In the genomic region with DNA sequence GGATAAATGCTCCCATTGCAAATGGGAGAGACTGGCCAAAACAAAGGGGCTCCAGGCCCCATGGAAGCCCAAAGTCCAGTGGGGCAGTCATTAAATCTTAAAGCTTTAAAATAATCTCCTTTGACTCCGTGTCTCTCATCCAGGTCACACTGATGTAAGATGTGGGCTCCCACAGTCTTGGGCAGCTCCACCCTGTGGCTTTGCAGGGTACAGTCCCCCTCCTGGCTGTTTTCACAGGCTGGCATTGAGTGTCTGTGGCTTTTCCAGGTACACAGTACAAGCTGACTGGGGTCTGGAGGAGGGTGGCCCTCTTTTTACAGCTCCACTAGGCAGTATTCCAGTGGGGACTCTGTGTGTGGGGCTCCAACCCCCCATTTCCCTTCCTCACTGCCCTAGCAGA, we compare ENCODE assay signal across 10 cellular contexts. TPM values are rescaled to one million over a fixed set of nuclear protein-coding genes. Genes with fewer than 3 reads are reported as not detected.
DNase-seq lines count a peak whose midpoint lies in the region; ATAC-seq and TF ChIP-seq lines count a peak whose summit lies in the region.
"Had no signal": no experiment of that assay in that cellular context is flagged by ENCODE, and none has a peak within 500 bp of the region (broad histone marks: within the 10 kb centered on the region; RNA-seq: fewer than 3 reads in every experiment).

No MANE protein-coding gene starts in this region.

- POLR2A ChIA-PET in HCT116 (lab: Charles Lee) = no interaction called here
- POLR2A ChIA-PET in activated CD4-positive, alpha-beta memory T cell treated with anti-CD3 and anti-CD28 coated beads, Interleukin-2, amount 10 ng/mL, durations not matched to agents 7 days and 5 days (lab: Charles Lee) = interaction anchor here (0.6 kb wide), 1 partner anchor 18 kb away, joined by 3 read pairs; no protein-coding TSS in a partner anchor

- no peak for TF ChIP-seq RAD21 in HCT116 (IDR thresholded peaks at IDR 0.05; ENCODE audit: low read depth)

- no peak overlapping the region for H3K9ac ChIP-seq in HCT116 (ENCODE audit: low read length)

- ATAC-seq in HCT116 = peak; percentile 79
- ATAC-seq in esophagus mucosa = no peak

- TF ChIP-seq POLR2A in HCT116 (IDR thresholded peaks at IDR 0.05; ENCODE audit: borderline replicate concordance, extremely low read depth, insufficient read depth, insufficient read length) = no peak

- RAD21 ChIA-PET in HCT116 (lab: Charles Lee; ENCODE audit: low non-redundant PET in 1 of 2, low total read pairs in 2 of 2, uncharacterized antibody in 2 of 2, unreplicated experiment in 2 of 2) = no interaction called here

- H3K4me3 ChIP-seq in GM06990 (replicated peaks; ENCODE audit: low read depth, low read length) (no peak overlapping the region), HCT116 (replicated peaks in 1 of 2; ENCODE audit: low read depth in 1 of 2, low read length in 2 of 2) (no peak overlapping the region)

- DNase-seq in GM06990 (ENCODE audit: extremely low read depth, insufficient read length) = no peak
- DNase-seq in HCT116 (ENCODE audit: low read depth, low spot score) = no peak
- peak; percentile 44 for DNase-seq in activated CD4-positive, alpha-beta memory T cell treated with anti-CD3 and anti-CD28 coated beads, Interleukin-2, amount 10 ng/mL, durations not matched to agents 7 days and 5 days
- peak; percentile 33 for DNase-seq in left kidney (ENCODE audit: low read depth, low spot score)
- no peak for DNase-seq in NCI-H446 (lab: John Stamatoyannopoulos, UW)
- no peak for DNase-seq in medulla oblongata (ENCODE audit: extremely low spot score)
- DNase-seq: NCI-H2227 treated with DMSO at 0.1 percent for 48 hours had no signal

- BruUV-seq in HCT116 (replicated peaks; lab: Mats Ljungman, UMichigan) = no TSS peak

- no peaks in the 10 kb centered on the region for H4K20me1 ChIP-seq in HCT116 (ENCODE audit: insufficient read depth)

- no peaks in the 10 kb centered on the region for H3K9me3 ChIP-seq in HCT116 (ENCODE audit: control insufficient read depth in 1 of 2, insufficient read depth in 1 of 2, low read depth in 1 of 2, low read length in 2 of 2)
- H3K9me3 ChIP-seq: Caco-2 had no signal

- TF ChIP-seq CTCF in GM06990 (IDR thresholded peaks at IDR 0.05; ENCODE audit: insufficient read depth, low read length, poor library complexity, severe bottlenecking) (peak; percentile 22), HCT116 (IDR thresholded peaks at IDR 0.05 in 2 of 3, conservative IDR thresholded peaks at IDR 0.05 in 1 of 3; ENCODE audit: borderline replicate concordance in 1 of 3, insufficient read depth in 1 of 3, low read depth in 2 of 3, low read length in 2 of 3) (peak in 2 of 3 experiments; percentile 41 to 44; a peak in 3 of 6 replicates)

- peaks cover 0 to 4% of the 10 kb centered on the region in 2 experiments; a peak in 1 of 4 replicates for H3K4me1 ChIP-seq in HCT116 (ENCODE audit: control insufficient read depth in 1 of 2, insufficient read depth in 2 of 2, low read length in 2 of 2)

- CTCF ChIA-PET in HCT116 (lab: Charles Lee) = no interaction called here
- CTCF ChIA-PET in activated CD4-positive, alpha-beta memory T cell treated with anti-CD3 and anti-CD28 coated beads, Interleukin-2, amount 10 ng/mL, durations not matched to agents 7 days and 5 days (lab: Charles Lee) = interaction anchor here (0.6 to 1.0 kb wide), 2 partner anchors 12 to 44 kb away, joined by 3 to 4 read pairs; no protein-coding TSS in a partner anchor

- no peaks in the 10 kb centered on the region for H3K36me3 Mint-ChIP-seq in activated CD4-positive, alpha-beta memory T cell treated with anti-CD3 and anti-CD28 coated beads, Interleukin-2, amount 10 ng/mL, durations not matched to agents 7 days and 5 days (ENCODE audit: low read depth)

- H3K4me3 Mint-ChIP-seq in activated CD4-positive, alpha-beta memory T cell treated with anti-CD3 and anti-CD28 coated beads, Interleukin-2, amount 10 ng/mL, durations not matched to agents 7 days and 5 days = no peak overlapping the region
- H3K4me3 Mint-ChIP-seq: IgD-negative memory B cell had no signal

- no peaks in the 10 kb centered on the region for H3K27me3 Mint-ChIP-seq in activated CD4-positive, alpha-beta memory T cell treated with anti-CD3 and anti-CD28 coated beads, Interleukin-2, amount 10 ng/mL, durations not matched to agents 7 days and 5 days
- H3K27me3 Mint-ChIP-seq: IgD-negative memory B cell had no signal

- no peaks in the 10 kb centered on the region for H3K79me2 ChIP-seq in HCT116 (ENCODE audit: insufficient read depth, low read length)

- no peaks in the 10 kb centered on the region for H3K27me3 ChIP-seq in GM06990 (replicated peaks; ENCODE audit: control insufficient read depth, insufficient read depth, low read length)
- no peaks in the 10 kb centered on the region for H3K27me3 ChIP-seq in HCT116 (ENCODE audit: insufficient read depth, low read length)

- H3K4me2 ChIP-seq in HCT116 (ENCODE audit: low read length) = no peak overlapping the region

- peaks cover 9% of the 10 kb centered on the region for H3K36me3 ChIP-seq in GM06990 (ENCODE audit: control insufficient read depth, insufficient read depth, low read length)
- peaks cover 10 to 16% of the 10 kb centered on the region in 2 experiments for H3K36me3 ChIP-seq in HCT116 (ENCODE audit: control insufficient read depth in 1 of 2, insufficient read depth in 2 of 2, low read length in 2 of 2)

- H2AFZ ChIP-seq in HCT116 (ENCODE audit: low read depth, low read length, poor library complexity, severe bottlenecking) = no peak overlapping the region

- H3K9me3 Mint-ChIP-seq in activated CD4-positive, alpha-beta memory T cell treated with anti-CD3 and anti-CD28 coated beads, Interleukin-2, amount 10 ng/mL, durations not matched to agents 7 days and 5 days = no peaks in the 10 kb centered on the region
- H3K9me3 Mint-ChIP-seq: IgD-negative memory B cell had no signal

- no peak overlapping the region for H3K27ac Mint-ChIP-seq in activated CD4-positive, alpha-beta memory T cell treated with anti-CD3 and anti-CD28 coated beads, Interleukin-2, amount 10 ng/mL, durations not matched to agents 7 days and 5 days

- intact Hi-C loops in HCT116 (cut with micrococcal nuclease) = no loop called here

- H3K9me2 ChIP-seq in HCT116 (ENCODE audit: insufficient read depth) = no peaks in the 10 kb centered on the region

- peaks cover 11% of the 10 kb centered on the region for H3K4me1 Mint-ChIP-seq in activated CD4-positive, alpha-beta memory T cell treated with anti-CD3 and anti-CD28 coated beads, Interleukin-2, amount 10 ng/mL, durations not matched to agents 7 days and 5 days
- H3K4me1 Mint-ChIP-seq: IgD-negative memory B cell had no signal

- no peak overlapping the region for H3K27ac ChIP-seq in HCT116 (ENCODE audit: low read depth, low read length)

TF ChIP-seq in HCT116, 20 proteins besides CTCF, POLR2A, EP300 and RAD21:
- TF ChIP-seq CEBPB (IDR thresholded peaks at IDR 0.05; ENCODE audit: low read depth) (no peak), FOSL1 (IDR thresholded peaks at IDR 0.05; ENCODE audit: low read depth) (no peak), JUND (IDR thresholded peaks at IDR 0.05) (no peak)
- TF ChIP-seq, protein P1, sequence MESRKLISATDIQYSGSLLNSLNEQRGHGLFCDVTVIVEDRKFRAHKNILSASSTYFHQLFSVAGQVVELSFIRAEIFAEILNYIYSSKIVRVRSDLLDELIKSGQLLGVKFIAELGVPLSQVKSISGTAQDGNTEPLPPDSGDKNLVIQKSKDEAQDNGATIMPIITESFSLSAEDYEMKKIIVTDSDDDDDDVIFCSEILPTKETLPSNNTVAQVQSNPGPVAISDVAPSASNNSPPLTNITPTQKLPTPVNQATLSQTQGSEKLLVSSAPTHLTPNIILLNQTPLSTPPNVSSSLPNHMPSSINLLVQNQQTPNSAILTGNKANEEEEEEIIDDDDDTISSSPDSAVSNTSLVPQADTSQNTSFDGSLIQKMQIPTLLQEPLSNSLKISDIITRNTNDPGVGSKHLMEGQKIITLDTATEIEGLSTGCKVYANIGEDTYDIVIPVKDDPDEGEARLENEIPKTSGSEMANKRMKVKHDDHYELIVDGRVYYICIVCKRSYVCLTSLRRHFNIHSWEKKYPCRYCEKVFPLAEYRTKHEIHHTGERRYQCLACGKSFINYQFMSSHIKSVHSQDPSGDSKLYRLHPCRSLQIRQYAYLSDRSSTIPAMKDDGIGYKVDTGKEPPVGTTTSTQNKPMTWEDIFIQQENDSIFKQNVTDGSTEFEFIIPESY (IDR thresholded peaks at IDR 0.05; ENCODE audit: extremely low read depth, insufficient replicate concordance, low read length) = no peak
- TF ChIP-seq, protein P2, sequence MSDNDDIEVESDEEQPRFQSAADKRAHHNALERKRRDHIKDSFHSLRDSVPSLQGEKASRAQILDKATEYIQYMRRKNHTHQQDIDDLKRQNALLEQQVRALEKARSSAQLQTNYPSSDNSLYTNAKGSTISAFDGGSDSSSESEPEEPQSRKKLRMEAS (IDR thresholded peaks at IDR 0.05) = no peak

RNA-seq across cellular contexts. Expression of a gene that starts 45.9 kb away (rescaled TPM):
- total RNA-seq in HCT116 (2021; ENCODE audit: unreplicated experiment) (54.4 TPM), esophagus mucosa (32.0 TPM)
- polyA plus RNA-seq in HCT116 (2012) = 19.2 and 23.8 TPM in 2 replicates
- total RNA-seq in activated CD4-positive, alpha-beta memory T cell treated with anti-CD3 and anti-CD28 coated beads, Interleukin-2, amount 10 ng/mL, durations not matched to agents 7 days and 5 days = 10 to 100 TPM; 47.1 to 49.9 TPM

Comparison
In these comparisons a context has a peak if more than half of its experiments do, and no peak if none do; other contexts are left out.
1. DNase-seq: peak in activated CD4-positive, alpha-beta memory T cell treated with anti-CD3 and anti-CD28 coated beads, Interleukin-2, amount 10 ng/mL, durations not matched to agents 7 days and 5 days (single experiment) and left kidney (single experiment); none in GM06990 (single experiment), HCT116 (single experiment), NCI-H446 (0 of 2) and medulla oblongata (single experiment).